Comparison of ENCODE assay signal across 9 cellular contexts in the genomic region with DNA sequence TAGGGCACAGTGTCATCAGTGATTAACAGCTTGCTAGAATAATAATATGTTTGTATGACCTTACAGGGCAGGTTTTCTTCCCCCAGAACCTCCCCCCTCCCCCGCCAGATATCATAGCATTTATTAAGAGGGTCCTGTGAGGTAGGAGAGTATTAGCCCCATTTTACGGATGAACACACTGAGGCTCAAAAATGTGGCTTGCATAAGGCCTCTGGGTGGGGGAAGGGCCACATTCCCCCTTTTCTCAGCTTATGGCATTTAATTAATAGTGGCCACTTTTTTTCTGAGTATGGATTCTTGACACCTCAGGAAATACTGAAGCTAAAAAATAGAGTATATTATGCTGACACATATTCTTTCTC. TPM values are rescaled to one million over a fixed set of nuclear protein-coding genes. Genes with fewer than 3 reads are reported as not detected.
DNase-seq lines count a peak whose midpoint lies in the region; ATAC-seq and TF ChIP-seq lines count a peak whose summit lies in the region.
"Had no signal": no experiment of that assay in that cellular context is flagged by ENCODE, and none has a peak within 500 bp of the region (broad histone marks: within the 10 kb centered on the region; RNA-seq: fewer than 3 reads in every experiment).

No MANE protein-coding gene starts in this region.

- H3K4me1 Mint-ChIP-seq in naive B cell, result peaks cover 8 to 26% (median 9%) of the 10 kb centered on the region in 3 donors

- no peaks in the 10 kb centered on the region for H3K27me3 ChIP-seq in MG63
- H3K27me3 ChIP-seq in dorsolateral prefrontal cortex, result no peaks in the 10 kb centered on the region

- POLR2A ChIA-PET in AG04449 (lab: Yijun Ruan, JAX), result interaction anchor here (0.6 kb wide), 1 partner anchor 53 kb away, joined by 3 read pairs; no protein-coding TSS in a partner anchor

- H3K27ac Mint-ChIP-seq in naive B cell, result no peak overlapping the region
- H3K27ac Mint-ChIP-seq: activated CD4-positive, alpha-beta T cell treated with anti-CD3 and anti-CD28 coated beads, Interleukin-2, amount 10 ng/mL, durations not matched to agents 7 days and 5 days had no signal

- H3K4me3 Mint-ChIP-seq in naive B cell, result peak overlapping the region; percentile 70 to 98 (median 94)

- ATAC-seq in naive B cell (ENCODE audit: low read depth in 2 of 2) (no peak), omental fat pad (ENCODE audit: low FRiP score) (no peak), GM18909 (IDR thresholded peaks at IDR 0.05; ENCODE audit: poor library complexity, unreplicated experiment) (no peak)

- intact Hi-C loops in dorsolateral prefrontal cortex (cut with DNase I), result loop anchor here in 1 of 2 donors (2.0 kb wide), 1 partner anchor 65 kb away; no protein-coding TSS in a partner anchor

- H3K27me3 Mint-ChIP-seq in naive B cell, result peaks cover 0 to 31% (median 9%) of the 10 kb centered on the region in 3 donors

- no peaks in the 10 kb centered on the region for H3K36me3 Mint-ChIP-seq in naive B cell

- CTCF ChIA-PET in AG04449 (lab: Yijun Ruan, JAX), result interaction anchor here (1.4 kb wide), 1 partner anchor 122 kb away, joined by 3 read pairs; no protein-coding TSS in a partner anchor

- no peaks in the 10 kb centered on the region for H3K9me3 ChIP-seq in MG63

- no peak for TF ChIP-seq CTCF in AG04449 (IDR thresholded peaks at IDR 0.05; ENCODE audit: insufficient read depth, low read length, missing control alignments)
- no peak for TF ChIP-seq CTCF in dorsolateral prefrontal cortex (IDR thresholded peaks at IDR 0.05 in 54 of 56, conservative IDR thresholded peaks at IDR 0.05 in 2 of 56; ENCODE audit: low read depth in 1 of 56, partially characterized antibody in 56 of 56)
- no peak for TF ChIP-seq CTCF in omental fat pad (IDR thresholded peaks at IDR 0.05)

- H3K9me3 Mint-ChIP-seq in naive B cell, result no peaks in the 10 kb centered on the region
- H3K9me3 Mint-ChIP-seq: activated CD4-positive, alpha-beta T cell treated with anti-CD3 and anti-CD28 coated beads, Interleukin-2, amount 10 ng/mL, durations not matched to agents 7 days and 5 days had no signal

- DNase-seq in AG04449 (ENCODE audit: low read depth, low spot score) (no peak), MG63 (no peak), dorsolateral prefrontal cortex (no peak), naive B cell (no peak), UCSD-AML1 (lab: John Stamatoyannopoulos, UW; ENCODE audit: unreplicated experiment) (no peak), NCI-H345 (lab: John Stamatoyannopoulos, UW) (no peak), omental fat pad (ENCODE audit: low spot score) (no peak)
- DNase-seq: activated CD4-positive, alpha-beta T cell treated with anti-CD3 and anti-CD28 coated beads, Interleukin-2, amount 10 ng/mL, durations not matched to agents 7 days and 5 days had no signal

- H3K36me3 ChIP-seq in MG63, result peaks cover 16% of the 10 kb centered on the region

- H3K4me3 ChIP-seq in AG04449 (ENCODE audit: low read depth, low read length), result peak overlapping the region; percentile 93
- peak overlapping the region; percentile 94 for H3K4me3 ChIP-seq in MG63
- peak overlapping the region in 58 of 59 donors; percentile 61 to 97 (median 86) for H3K4me3 ChIP-seq in dorsolateral prefrontal cortex

- peak overlapping the region in 56 of 59 donors; percentile 70 to 97 (median 92) for H3K27ac ChIP-seq in dorsolateral prefrontal cortex

RNA-seq across cellular contexts. Expression of a gene that starts 2.9 kb away (rescaled TPM):
- total RNA-seq in MG63 (2014; rRNA removed; shearing (Covaris generic); ENCODE audit: low replicate concordance), result 10.2 and 20.6 TPM in 2 replicates
- 100 to 1,000 TPM; 148 to 308 (median 218) TPM for total RNA-seq in dorsolateral prefrontal cortex
- 1 to 10 TPM in 1 of 6 donors, under 1 TPM in 3, not detected in 2; 0.29 to 1.1 (median 0.66) TPM for polyA plus RNA-seq in naive B cell (ENCODE audit: low read depth in 6 of 6)
- 10 to 100 TPM; 57.5 to 94.0 (median 72.4) TPM for total RNA-seq in omental fat pad
